ENCODE assay signal across 23 cellular contexts in the genomic region with DNA sequence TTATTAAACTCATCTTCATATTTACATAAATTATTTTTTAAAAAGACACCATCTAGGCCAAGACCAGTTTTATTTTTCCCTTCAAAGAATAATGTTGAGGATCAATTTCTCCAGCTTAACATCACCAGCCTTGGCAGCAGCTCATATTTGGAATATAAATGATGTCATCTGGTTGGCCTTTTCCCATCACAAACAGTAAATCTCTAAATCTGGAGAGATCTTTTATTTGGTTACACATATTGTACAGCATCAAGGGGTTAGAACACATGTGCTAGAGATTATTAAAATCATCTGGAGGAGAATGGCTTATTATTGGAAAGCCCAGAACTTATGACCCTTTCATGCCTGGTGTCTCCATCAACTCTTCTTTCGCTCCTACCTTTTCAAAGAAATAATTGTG.
DNase-seq lines count a peak whose midpoint lies in the region; ATAC-seq, FAIRE-seq and TF ChIP-seq lines count a peak whose summit lies in the region.
"Had no signal": no experiment of that assay in that cellular context is flagged by ENCODE, and none has a peak within 500 bp of the region (broad histone marks: within the 10 kb centered on the region; RNA-seq: fewer than 3 reads in every experiment).

No MANE protein-coding gene starts in this region.

- no peak overlapping the region for H3K4me3 ChIP-seq in HepG2 (replicated peaks in 1 of 3; ENCODE audit: insufficient read depth in 1 of 3, low read depth in 2 of 3, low read length in 3 of 3)
- no peak overlapping the region for H3K4me3 ChIP-seq in right lobe of liver
- H3K4me3 ChIP-seq in adipocyte (ENCODE audit: low read length): no peak overlapping the region
- no peak overlapping the region for H3K4me3 ChIP-seq in PC-9
- H3K4me3 ChIP-seq: BLaER1 treated with 17β-estradiol and CSF1 and Interleukin-3, amounts not matched to agents 10 nM and 100 nM; transverse colon had no signal

- WGBS in HepG2 (ENCODE audit: low lambda C conversion rate): 35% methylated on average over 1 of the region's 1 CpG
- 80% methylated on average over 1 of the region's 1 CpG for WGBS in right lobe of liver (ENCODE audit: insufficient coverage, low coverage, low lambda C conversion rate, missing lambda C conversion rate)

- no peaks in the 10 kb centered on the region for H3K9me2 ChIP-seq in PC-9 (ENCODE audit: insufficient read depth)

- BruUV-seq in HepG2 (replicated peaks; lab: Mats Ljungman, UMichigan): no TSS peak
- no TSS peak for BruUV-seq in PC-9 (replicated peaks; lab: Mats Ljungman, UMichigan)

- POLR2A ChIA-PET in HepG2 (lab: Yijun Ruan, JAX): no interaction called here
- POLR2A ChIA-PET in PC-9 (lab: Charles Lee; ENCODE audit: unreplicated experiment): no interaction called here

- no peaks in the 10 kb centered on the region for H3K4me1 ChIP-seq in HepG2 (ENCODE audit: insufficient read depth, low read length)
- no peaks in the 10 kb centered on the region for H3K4me1 ChIP-seq in right lobe of liver
- peaks cover 36% of the 10 kb centered on the region for H3K4me1 ChIP-seq in adipocyte (ENCODE audit: control insufficient read depth, insufficient read depth, low read length)
- 0 out of 2 replicates have a peak, but pooled peaks cover 4% of the 10 kb centered on the region for H3K4me1 ChIP-seq in PC-9 (replicated peaks; ENCODE audit: insufficient read depth)

- no peaks in the 10 kb centered on the region for H3F3A ChIP-seq in PC-9 (ENCODE audit: insufficient read depth, low read depth)

- H3K9me3 Mint-ChIP-seq in activated naive CD8-positive, alpha-beta T cell treated with anti-CD3 and anti-CD28 coated beads, Interleukin-2, amount 50 U/mL, for 24 hours: no peaks in the 10 kb centered on the region
- H3K9me3 Mint-ChIP-seq: activated naive CD4-positive, alpha-beta T cell treated with anti-CD3 and anti-CD28 coated beads, Interleukin-2, amount 10 ng/mL, durations not matched to agents 7 days and 5 days; stimulated activated naive CD8-positive, alpha-beta T cell treated with anti-CD3 and anti-CD28 coated beads, Interleukin-15, Interleukin-2, amounts not matched to agents 100 ng/mL and 50 ng/mL, for 24 hours had no signal

- H3K27ac ChIP-seq in HepG2 (ENCODE audit: extremely low read length, insufficient read depth, low read length) (no peak overlapping the region), right lobe of liver (no peak overlapping the region), PC-9 (no peak overlapping the region)
- H3K27ac ChIP-seq: BLaER1 treated with 17β-estradiol and CSF1 and Interleukin-3, amounts not matched to agents 10 nM and 100 nM; transverse colon had no signal

- no peaks in the 10 kb centered on the region for H3K27me3 Mint-ChIP-seq in activated naive CD8-positive, alpha-beta T cell treated with anti-CD3 and anti-CD28 coated beads, Interleukin-2, amount 50 U/mL, for 24 hours
- H3K27me3 Mint-ChIP-seq: activated CD4-positive, alpha-beta T cell treated with anti-CD3 and anti-CD28 coated beads for 36 hours; activated naive CD4-positive, alpha-beta T cell treated with anti-CD3 and anti-CD28 coated beads, Interleukin-2, amount 10 ng/mL, durations not matched to agents 7 days and 5 days; stimulated activated naive CD8-positive, alpha-beta T cell treated with anti-CD3 and anti-CD28 coated beads, Interleukin-15, Interleukin-2, amounts not matched to agents 100 ng/mL and 50 ng/mL, for 24 hours had no signal

- H3K9ac ChIP-seq in HepG2 (ENCODE audit: insufficient read depth, low read depth, low read length) (no peak overlapping the region), adipocyte (ENCODE audit: low read length) (no peak overlapping the region)
- H3K9ac ChIP-seq: BLaER1 treated with 17β-estradiol and CSF1 and Interleukin-3, amounts not matched to agents 10 nM and 100 nM had no signal

- no peak for TF ChIP-seq EP300 in HepG2 (IDR thresholded peaks at IDR 0.05; ENCODE audit: low read depth in 2 of 2, low read length in 2 of 2)
- no peak for TF ChIP-seq EP300 in HepG2 (CRISPR knock-in tag; IDR thresholded peaks at IDR 0.05; ENCODE audit: borderline replicate concordance)

- in situ Hi-C loops in HepG2 (cut with HindIII; ENCODE audit: extremely low pct_ligation_motif_present, low pct_unique_long_range_greater_than_20kb): no loop called here

- no peaks in the 10 kb centered on the region for H3K36me3 Mint-ChIP-seq in activated naive CD8-positive, alpha-beta T cell treated with anti-CD3 and anti-CD28 coated beads, Interleukin-2, amount 50 U/mL, for 24 hours (ENCODE audit: low read depth)
- H3K36me3 Mint-ChIP-seq: activated naive CD4-positive, alpha-beta T cell treated with anti-CD3 and anti-CD28 coated beads, Interleukin-2, amount 10 ng/mL, durations not matched to agents 7 days and 5 days had no signal

- H3K9me3 ChIP-seq in HepG2 (ENCODE audit: low read length): no peaks in the 10 kb centered on the region
- no peaks in the 10 kb centered on the region for H3K9me3 ChIP-seq in right lobe of liver
- H3K9me3 ChIP-seq in adipocyte (ENCODE audit: control insufficient read depth, low read length): no peaks in the 10 kb centered on the region
- no peaks in the 10 kb centered on the region; the same call in 1 of the 2 replicates for H3K9me3 ChIP-seq in PC-9 (ENCODE audit: insufficient read depth, low read depth)
- H3K9me3 ChIP-seq: BLaER1 treated with 17β-estradiol and CSF1 and Interleukin-3, amounts not matched to agents 10 nM and 100 nM; transverse colon had no signal

- H3K36me3 ChIP-seq in HepG2 (replicated peaks in 1 of 2; ENCODE audit: control insufficient read depth in 1 of 2, insufficient read depth in 2 of 2, low read length in 2 of 2) (no peaks in the 10 kb centered on the region), right lobe of liver (no peaks in the 10 kb centered on the region), adipocyte (ENCODE audit: control insufficient read depth, insufficient read depth, low read length, severe bottlenecking) (no peaks in the 10 kb centered on the region), PC-9 (ENCODE audit: low read depth) (no peaks in the 10 kb centered on the region)
- H3K36me3 ChIP-seq: BLaER1 treated with 17β-estradiol and CSF1 and Interleukin-3, amounts not matched to agents 10 nM and 100 nM; transverse colon had no signal

- no peaks in the 10 kb centered on the region for H3K4me1 Mint-ChIP-seq in activated naive CD8-positive, alpha-beta T cell treated with anti-CD3 and anti-CD28 coated beads, Interleukin-2, amount 50 U/mL, for 24 hours
- H3K4me1 Mint-ChIP-seq: activated CD4-positive, alpha-beta T cell treated with anti-CD3 and anti-CD28 coated beads for 36 hours; activated naive CD4-positive, alpha-beta T cell treated with anti-CD3 and anti-CD28 coated beads, Interleukin-2, amount 10 ng/mL, durations not matched to agents 7 days and 5 days had no signal

- no peak for DNase-seq in HepG2 (ENCODE audit: low spot score)
- no peak for DNase-seq in right lobe of liver
- DNase-seq in adipocyte (ENCODE audit: low read depth): peak; percentile 79
- peak; percentile 79 for DNase-seq in fibroblast of the conjunctiva (ENCODE audit: low read depth)
- DNase-seq in activated naive CD8-positive, alpha-beta T cell treated with anti-CD3 and anti-CD28 coated beads, Interleukin-2, amount 50 U/mL, for 24 hours: no peak
- DNase-seq in Right ventricle myocardium inferior (ENCODE audit: missing footprints): no peak
- DNase-seq in PC-9: no peak
- DNase-seq: 8988T; activated CD4-positive, alpha-beta T cell treated with anti-CD3 and anti-CD28 coated beads for 36 hours; activated naive CD4-positive, alpha-beta T cell treated with anti-CD3 and anti-CD28 coated beads, Interleukin-2, amount 10 ng/mL, durations not matched to agents 7 days and 5 days; activated T-cell treated with anti-CD3 and anti-CD28 coated beads, Interleukin-2, amount 50 U/mL, for 48 hours; anterior cingulate cortex; glutamatergic neuron; NCI-H187 treated with DMSO at 0.1 percent for 48 hours; NCI-H345; nucleus accumbens; SIG-M5; transverse colon had no signal

- no peak for TF ChIP-seq RAD21 in HepG2 (CRISPR knock-in tag; IDR thresholded peaks at IDR 0.05)

- TF ChIP-seq CTCF in HepG2 (CRISPR knock-in tag; IDR thresholded peaks at IDR 0.05): no peak
- no peak for TF ChIP-seq CTCF in right lobe of liver (IDR thresholded peaks at IDR 0.05)
- no peak for TF ChIP-seq CTCF in PC-9 (conservative IDR thresholded peaks at IDR 0.05)

- H3K79me2 ChIP-seq in HepG2 (ENCODE audit: insufficient read depth, low read length): no peaks in the 10 kb centered on the region
- no peaks in the 10 kb centered on the region for H3K79me2 ChIP-seq in PC-9 (ENCODE audit: low read depth)

- TF ChIP-seq POLR2A in HepG2 (IDR thresholded peaks at IDR 0.05; ENCODE audit: insufficient read depth in 1 of 2, low read depth in 2 of 2, low read length in 2 of 2): no peak
- no peak for TF ChIP-seq POLR2A in right lobe of liver (IDR thresholded peaks at IDR 0.05)

- no peak overlapping the region for H3K4me3 Mint-ChIP-seq in activated naive CD8-positive, alpha-beta T cell treated with anti-CD3 and anti-CD28 coated beads, Interleukin-2, amount 50 U/mL, for 24 hours
- H3K4me3 Mint-ChIP-seq: activated CD4-positive, alpha-beta T cell treated with anti-CD3 and anti-CD28 coated beads for 36 hours; activated naive CD4-positive, alpha-beta T cell treated with anti-CD3 and anti-CD28 coated beads, Interleukin-2, amount 10 ng/mL, durations not matched to agents 7 days and 5 days; stimulated activated naive CD8-positive, alpha-beta T cell treated with anti-CD3 and anti-CD28 coated beads, Interleukin-15, Interleukin-2, amounts not matched to agents 100 ng/mL and 50 ng/mL, for 24 hours had no signal

- CTCF ChIA-PET in HepG2 (lab: Yijun Ruan, JAX; ENCODE audit: low intra/inter-chr PET ratio, low total read pairs): no interaction called here
- CTCF ChIA-PET in PC-9 (lab: Charles Lee): no interaction called here

- FAIRE-seq in HepG2 (lab: Jason Lieb, UNC): no peak
- FAIRE-seq: D721Med had no signal

- no peak overlapping the region for H3K27ac Mint-ChIP-seq in activated naive CD8-positive, alpha-beta T cell treated with anti-CD3 and anti-CD28 coated beads, Interleukin-2, amount 50 U/mL, for 24 hours
- H3K27ac Mint-ChIP-seq: activated CD4-positive, alpha-beta T cell treated with anti-CD3 and anti-CD28 coated beads for 36 hours; activated naive CD4-positive, alpha-beta T cell treated with anti-CD3 and anti-CD28 coated beads, Interleukin-2, amount 10 ng/mL, durations not matched to agents 7 days and 5 days; stimulated activated naive CD8-positive, alpha-beta T cell treated with anti-CD3 and anti-CD28 coated beads, Interleukin-15, Interleukin-2, amounts not matched to agents 100 ng/mL and 50 ng/mL, for 24 hours had no signal

- H3K27me3 ChIP-seq in HepG2 (ENCODE audit: control insufficient read depth in 1 of 2, insufficient read depth in 2 of 2, low read length in 2 of 2) (no peaks in the 10 kb centered on the region), right lobe of liver (no peaks in the 10 kb centered on the region), adipocyte (replicated peaks; ENCODE audit: control insufficient read depth, insufficient read depth, low read length) (no peaks in the 10 kb centered on the region), PC-9 (ENCODE audit: insufficient read depth, low read depth) (no peaks in the 10 kb centered on the region)
- H3K27me3 ChIP-seq: BLaER1 treated with 17β-estradiol and CSF1 and Interleukin-3, amounts not matched to agents 10 nM and 100 nM; transverse colon had no signal

- H3K4me2 ChIP-seq in HepG2 (ENCODE audit: low read depth, low read length) (no peak overlapping the region), PC-9 (no peak overlapping the region)
- H3K4me2 ChIP-seq: BLaER1 treated with 17β-estradiol and CSF1 and Interleukin-3, amounts not matched to agents 10 nM and 100 nM had no signal

- ATAC-seq in HepG2 (no peak), right lobe of liver (no peak), Right ventricle myocardium inferior (no peak), HG02884 (IDR thresholded peaks at IDR 0.05; ENCODE audit: unreplicated experiment) (no peak)
- no peak for ATAC-seq in activated naive CD8-positive, alpha-beta T cell treated with anti-CD3 and anti-CD28 coated beads, Interleukin-2, amount 50 U/mL, for 24 hours
- ATAC-seq: activated CD4-positive, alpha-beta T cell treated with anti-CD3 and anti-CD28 coated beads for 36 hours; HCT116 had no signal

- no peaks in the 10 kb centered on the region for H4K20me1 ChIP-seq in HepG2 (ENCODE audit: insufficient read depth, low read length)
- H4K20me1 ChIP-seq in PC-9 (ENCODE audit: insufficient read depth): no peaks in the 10 kb centered on the region
- H4K20me1 ChIP-seq: BLaER1 treated with 17β-estradiol and CSF1 and Interleukin-3, amounts not matched to agents 10 nM and 100 nM had no signal

- H2AFZ ChIP-seq in HepG2 (ENCODE audit: low read length): no peak overlapping the region
- no peak overlapping the region for H2AFZ ChIP-seq in PC-9

- intact Hi-C loops in HepG2 (cut with micrococcal nuclease; ENCODE audit: unreplicated experiment) (no loop called here), right lobe of liver (cut with DNase I) (no loop called here), Right ventricle myocardium inferior (cut with DNase I) (no loop called here), PC-9 (cut with micrococcal nuclease; ENCODE audit: unreplicated experiment) (no loop called here)

Comparison
In these comparisons a context has a peak if more than half of its experiments do, and no peak if none do; other contexts are left out.
1. DNase-seq: peak in adipocyte (single experiment) and fibroblast of the conjunctiva (single experiment); none in HepG2 (single experiment), right lobe of liver (0 of 3), activated naive CD8-positive, alpha-beta T cell treated with anti-CD3 and anti-CD28 coated beads, Interleukin-2, amount 50 U/mL, for 24 hours (single experiment), Right ventricle myocardium inferior (single experiment) and PC-9 (0 of 2).